Comparison of ENCODE assay signal across 8 cellular contexts in the genomic region with DNA sequence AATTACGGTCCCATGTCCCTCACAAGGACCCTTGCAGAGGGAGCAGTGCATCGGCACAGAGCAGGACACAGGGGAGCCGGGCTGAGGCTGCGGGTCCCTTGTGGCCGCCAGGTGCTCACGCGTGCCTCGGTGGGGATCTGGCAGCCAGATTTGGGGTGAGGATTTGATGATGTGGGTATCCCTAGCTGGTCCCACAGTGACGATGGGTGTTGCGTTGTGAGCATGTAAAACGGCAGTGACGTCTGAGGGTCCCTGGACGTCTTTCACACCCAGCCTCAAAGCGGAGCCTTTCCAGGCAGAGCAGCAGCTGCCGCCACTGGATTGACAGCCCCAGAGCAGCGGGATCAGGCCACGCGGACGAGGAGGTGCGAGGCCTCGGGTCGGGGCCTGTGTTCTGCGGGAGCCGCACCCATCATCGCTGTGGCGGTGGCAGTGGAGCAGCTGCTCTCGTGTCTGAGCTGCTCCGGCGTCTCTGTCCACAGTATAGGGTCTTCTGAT. TPM values are rescaled to one million over a fixed set of nuclear protein-coding genes. Genes with fewer than 3 reads are reported as not detected.
DNase-seq lines count a peak whose midpoint lies in the region; ATAC-seq and TF ChIP-seq lines count a peak whose summit lies in the region.

No MANE protein-coding gene starts in this region.

- peak overlapping the region; percentile 88 for H3K9ac ChIP-seq in adipocyte (ENCODE audit: low read length)

- peaks cover 27% of the 10 kb centered on the region for H3K36me3 ChIP-seq in adipocyte (ENCODE audit: control insufficient read depth, insufficient read depth, low read length, severe bottlenecking)
- H3K36me3 ChIP-seq in thoracic aorta: peaks cover 13% of the 10 kb centered on the region

- POLR2A ChIA-PET in activated CD4-positive, alpha-beta T cell treated with anti-CD3 and anti-CD28 coated beads for 36 hours (lab: Charles Lee): no interaction called here

- no peak for DNase-seq in activated CD4-positive, alpha-beta T cell treated with anti-CD3 and anti-CD28 coated beads for 36 hours
- DNase-seq in activated CD4-positive, alpha-beta T cell treated with anti-CD3 and anti-CD28 coated beads for 48 hours: no peak
- DNase-seq in adipocyte (ENCODE audit: low read depth) (no peak), left lobe of liver (ENCODE audit: low spot score) (no peak), thoracic aorta (ENCODE audit: low spot score) (no peak), NCI-H1417 treated with DMSO at 0.1 percent for 48 hours (lab: John Stamatoyannopoulos, UW) (no peak), putamen (ENCODE audit: low spot score) (no peak), midbrain (lab: John Stamatoyannopoulos, UW) (no peak)

- H3K27me3 ChIP-seq in adipocyte (replicated peaks; ENCODE audit: control insufficient read depth, insufficient read depth, low read length) (no peaks in the 10 kb centered on the region), thoracic aorta (replicated peaks; ENCODE audit: insufficient read depth) (no peaks in the 10 kb centered on the region)

- H3K27ac Mint-ChIP-seq in activated CD4-positive, alpha-beta T cell treated with anti-CD3 and anti-CD28 coated beads for 36 hours: peak overlapping the region; percentile 98

- H3K4me3 Mint-ChIP-seq in activated CD4-positive, alpha-beta T cell treated with anti-CD3 and anti-CD28 coated beads for 36 hours: peak overlapping the region; percentile 71

- H3K4me1 ChIP-seq in adipocyte (ENCODE audit: control insufficient read depth, insufficient read depth, low read length) (peaks cover 32% of the 10 kb centered on the region), thoracic aorta (ENCODE audit: control insufficient read depth in 1 of 2, low read depth in 2 of 2) (peaks cover 20 to 29% of the 10 kb centered on the region in 2 donors)

- peaks cover 42% of the 10 kb centered on the region for H3K4me1 Mint-ChIP-seq in activated CD4-positive, alpha-beta T cell treated with anti-CD3 and anti-CD28 coated beads for 36 hours

- no peaks in the 10 kb centered on the region for H3K27me3 Mint-ChIP-seq in activated CD4-positive, alpha-beta T cell treated with anti-CD3 and anti-CD28 coated beads for 36 hours

- no peaks in the 10 kb centered on the region for H3K9me3 Mint-ChIP-seq in activated CD4-positive, alpha-beta T cell treated with anti-CD3 and anti-CD28 coated beads for 36 hours (ENCODE audit: low read depth)

- no peak for ATAC-seq in activated CD4-positive, alpha-beta T cell treated with anti-CD3 and anti-CD28 coated beads for 36 hours
- peak; percentile 2 for ATAC-seq in left lobe of liver
- no peak for ATAC-seq in thoracic aorta (ENCODE audit: insufficient number of reproducible peaks, low FRiP score, low read depth)

- peak overlapping the region; percentile 81 to 89 for H3K27ac ChIP-seq in thoracic aorta

- H3K4me3 ChIP-seq in adipocyte (ENCODE audit: low read length): peak overlapping the region; percentile 83
- H3K4me3 ChIP-seq in thoracic aorta: peak overlapping the region; percentile 92

- peaks cover 29% of the 10 kb centered on the region for H3K36me3 Mint-ChIP-seq in activated CD4-positive, alpha-beta T cell treated with anti-CD3 and anti-CD28 coated beads for 36 hours (ENCODE audit: low read depth)

- CTCF ChIA-PET in activated CD4-positive, alpha-beta T cell treated with anti-CD3 and anti-CD28 coated beads for 36 hours (lab: Charles Lee): no interaction called here

- no peak for TF ChIP-seq CTCF in thoracic aorta (IDR thresholded peaks at IDR 0.05)

- intact Hi-C loops in activated CD4-positive, alpha-beta T cell treated with anti-CD3 and anti-CD28 coated beads for 36 hours (cut with DNase I, micrococcal nuclease): loop anchor here (1.0 to 5.0 kb wide), 4 partner anchors 54 to 135 kb away; a partner anchor contains a TSS

- H3K9me3 ChIP-seq in adipocyte (ENCODE audit: control insufficient read depth, low read length) (no peaks in the 10 kb centered on the region), thoracic aorta (no peaks in the 10 kb centered on the region)

RNA-seq across cellular contexts. Expression of a gene that starts 54.6 kb away (rescaled TPM):
- total RNA-seq in activated CD4-positive, alpha-beta T cell treated with anti-CD3 and anti-CD28 coated beads for 36 hours: 10 to 100 TPM; 74.1 to 74.8 TPM
- 26.6 TPM for total RNA-seq in left lobe of liver
- total RNA-seq in thoracic aorta: 10 to 100 TPM; 50.0 to 55.7 TPM
